1 cellular context compared by ENCODE assay signal in genomic region chr7:29483219-29484104, GRCh38.
A peak's percentile ranks its signal among the peaks of the same experiment; 100 is the strongest.
TF ChIP-seq lines count a peak whose summit lies in the region.

No MANE protein-coding gene starts in this region.

TF ChIP-seq in HepG2, 621 proteins besides CTCF, POLR2A, EP300 and RAD21 (continued from another document and continues in another):
- TF ChIP-seq GMEB1 (CRISPR knock-in tag; IDR thresholded peaks at IDR 0.05; ENCODE audit: borderline replicate concordance): no peak
- no peak for TF ChIP-seq SRSF1 (optimal IDR thresholded peaks at IDR 0.05; ENCODE audit: low read depth, low read length)
- TF ChIP-seq TFDP1 (CRISPR knock-in tag; IDR thresholded peaks at IDR 0.05; ENCODE audit: borderline replicate concordance): peak; percentile 45; the same call in 1 of the 2 replicates
- no peak for TF ChIP-seq FOXC1 (CRISPR knock-in tag; IDR thresholded peaks at IDR 0.05; ENCODE audit: borderline replicate concordance)
- peak; percentile 71; the same call in 1 of the 2 replicates for TF ChIP-seq ZNF124 (CRISPR knock-in tag; IDR thresholded peaks at IDR 0.05)
- no peak for TF ChIP-seq NCOA5 (CRISPR knock-in tag; IDR thresholded peaks at IDR 0.05)
- TF ChIP-seq ZNF329 (CRISPR knock-in tag; IDR thresholded peaks at IDR 0.05; ENCODE audit: low read depth): no peak
- peak; percentile 20; the same call in 1 of the 2 replicates for TF ChIP-seq HHEX (CRISPR knock-in tag; IDR thresholded peaks at IDR 0.05)
- peak; percentile 79 for TF ChIP-seq PHF21A (CRISPR knock-in tag; IDR thresholded peaks at IDR 0.05)
- peak; percentile 75 for TF ChIP-seq THAP11 (CRISPR knock-in tag; IDR thresholded peaks at IDR 0.05)
- TF ChIP-seq HOXA3 (CRISPR knock-in tag; IDR thresholded peaks at IDR 0.05): peak; percentile 72; the same call in 1 of the 2 replicates
- peak; percentile 21; the same call in 1 of the 2 replicates for TF ChIP-seq TRIM24 (CRISPR knock-in tag; IDR thresholded peaks at IDR 0.05)
- TF ChIP-seq MAX (IDR thresholded peaks at IDR 0.05): 0 out of 2 replicates have a peak, but pooled peaks have one; percentile 18
- TF ChIP-seq FOXJ3 (CRISPR knock-in tag; IDR thresholded peaks at IDR 0.05; ENCODE audit: borderline replicate concordance): peak; percentile 92
- no peak for TF ChIP-seq ZBTB3 (CRISPR knock-in tag; IDR thresholded peaks at IDR 0.05; ENCODE audit: borderline replicate concordance, low read depth)
- no peak for TF ChIP-seq MTA3 (CRISPR knock-in tag; IDR thresholded peaks at IDR 0.05)
- 0 out of 2 replicates have a peak, but pooled peaks have one; percentile 42 for TF ChIP-seq CBFB (CRISPR knock-in tag; IDR thresholded peaks at IDR 0.05)
- TF ChIP-seq GZF1 (CRISPR knock-in tag; IDR thresholded peaks at IDR 0.05): no peak
- TF ChIP-seq HOXA7 (CRISPR knock-in tag; IDR thresholded peaks at IDR 0.05): no peak
- TF ChIP-seq MAF1 (CRISPR knock-in tag; IDR thresholded peaks at IDR 0.05; ENCODE audit: borderline replicate concordance): no peak
- TF ChIP-seq DZIP1 (CRISPR knock-in tag; IDR thresholded peaks at IDR 0.05): no peak
- TF ChIP-seq NAIF1 (CRISPR knock-in tag; IDR thresholded peaks at IDR 0.05; ENCODE audit: borderline replicate concordance): no peak
- TF ChIP-seq ZNF101 (CRISPR knock-in tag; IDR thresholded peaks at IDR 0.05; ENCODE audit: borderline replicate concordance, low read depth): no peak
- no peak for TF ChIP-seq ZNF343 (CRISPR knock-in tag; IDR thresholded peaks at IDR 0.05)
- no peak for TF ChIP-seq ZNF687 (CRISPR knock-in tag; IDR thresholded peaks at IDR 0.05)
- TF ChIP-seq ZFP36L2 (CRISPR knock-in tag; IDR thresholded peaks at IDR 0.05): no peak
- peak; percentile 89; the same call in 1 of the 2 replicates for TF ChIP-seq HMG20A (CRISPR knock-in tag; IDR thresholded peaks at IDR 0.05; ENCODE audit: borderline replicate concordance)
- TF ChIP-seq KIAA2018 (CRISPR knock-in tag; IDR thresholded peaks at IDR 0.05; ENCODE audit: borderline replicate concordance): no peak
- TF ChIP-seq ADNP (CRISPR knock-in tag; IDR thresholded peaks at IDR 0.05): no peak
- no peak for TF ChIP-seq RBM39 (IDR thresholded peaks at IDR 0.05; ENCODE audit: low read depth, low read length, poor library complexity, severe bottlenecking)
- TF ChIP-seq DRAP1 (CRISPR knock-in tag; IDR thresholded peaks at IDR 0.05): no peak
- TF ChIP-seq BCL3 (CRISPR knock-in tag; IDR thresholded peaks at IDR 0.05): no peak
- peak; percentile 98 for TF ChIP-seq ZNF205 (CRISPR knock-in tag; IDR thresholded peaks at IDR 0.05)
- TF ChIP-seq ZBED4 (CRISPR knock-in tag; IDR thresholded peaks at IDR 0.05; ENCODE audit: borderline replicate concordance): no peak
